Comparison of ENCODE assay signal across 8 cellular contexts in the genomic region with DNA sequence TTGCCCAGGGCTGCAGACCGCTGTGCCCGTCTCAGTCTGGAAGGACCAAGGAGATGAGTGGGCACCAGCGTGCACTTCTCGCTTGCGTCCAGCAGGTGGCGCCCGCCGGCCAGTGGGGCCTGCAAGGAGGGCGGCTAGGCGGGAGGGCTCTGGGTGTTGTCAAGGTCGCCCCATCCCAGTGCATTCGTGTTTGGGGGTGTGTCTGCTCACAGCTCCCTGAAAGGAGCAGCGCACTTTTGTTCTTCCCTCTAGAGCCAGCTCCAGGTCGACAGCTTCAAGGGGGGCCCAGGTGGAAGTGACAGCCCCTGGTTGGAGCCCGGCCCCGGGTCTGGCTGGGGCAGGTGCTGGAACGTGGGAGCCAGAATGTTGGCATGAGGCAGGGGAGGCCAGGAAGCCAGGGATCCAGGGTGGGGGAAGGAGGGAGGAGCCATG. TPM values are rescaled to one million over a fixed set of nuclear protein-coding genes. Genes with fewer than 3 reads are reported as not detected.
DNase-seq lines count a peak whose midpoint lies in the region; ATAC-seq and TF ChIP-seq lines count a peak whose summit lies in the region.

No MANE protein-coding gene starts in this region.

- no TSS peak for BruUV-seq in A673 (replicated peaks; lab: Mats Ljungman, UMichigan)

- H3K27ac ChIP-seq in A673 (ENCODE audit: low read depth, low read length, poor library complexity, severe bottlenecking) = no peak overlapping the region
- H3K27ac ChIP-seq in liver (ENCODE audit: low read depth in 1 of 2, low read length in 2 of 2) = peak overlapping the region; percentile 58 to 69

- POLR2A ChIA-PET in A673 (lab: Charles Lee; ENCODE audit: low non-redundant PET) = no interaction called here
- POLR2A ChIA-PET in activated CD4-positive, alpha-beta T cell treated with anti-CD3 and anti-CD28 coated beads for 36 hours (lab: Charles Lee) = no interaction called here

- H3K4me3 ChIP-seq in A673 (ENCODE audit: low read depth, low read length, poor library complexity, severe bottlenecking) (no peak overlapping the region), liver (ENCODE audit: low read depth in 1 of 3, low read length in 3 of 3) (no peak overlapping the region)

- H3K36me3 Mint-ChIP-seq in activated CD4-positive, alpha-beta T cell treated with anti-CD3 and anti-CD28 coated beads for 36 hours (ENCODE audit: low read depth) = no peaks in the 10 kb centered on the region

- H3K4me1 Mint-ChIP-seq in activated CD4-positive, alpha-beta T cell treated with anti-CD3 and anti-CD28 coated beads for 36 hours = no peaks in the 10 kb centered on the region

- H3K9me3 ChIP-seq in A673 (ENCODE audit: low read depth, low read length, poor library complexity, severe bottlenecking) (no peaks in the 10 kb centered on the region), liver (ENCODE audit: control insufficient read depth in 4 of 4, low read length in 3 of 4) (no peaks in the 10 kb centered on the region)

- no peaks in the 10 kb centered on the region for H3K36me3 ChIP-seq in A673 (ENCODE audit: insufficient read depth, low read length, poor library complexity, severe bottlenecking)
- H3K36me3 ChIP-seq in liver (ENCODE audit: control insufficient read depth in 4 of 4, insufficient read depth in 3 of 4, low read depth in 1 of 4, low read length in 3 of 4) = no peaks in the 10 kb centered on the region

- peak; percentile 96 to 97 for TF ChIP-seq RAD21 in liver (IDR thresholded peaks at IDR 0.05)

- 4% methylated on average over 17 of the region's 17 CpGs for WGBS in liver

- H3K4me3 Mint-ChIP-seq in activated CD4-positive, alpha-beta T cell treated with anti-CD3 and anti-CD28 coated beads for 36 hours = no peak overlapping the region

- CTCF ChIA-PET in A673 (lab: Charles Lee) = interaction anchor here (0.6 kb wide), 1 partner anchor 154 kb away, joined by 5 read pairs; no protein-coding TSS in a partner anchor
- CTCF ChIA-PET in activated CD4-positive, alpha-beta T cell treated with anti-CD3 and anti-CD28 coated beads for 36 hours (lab: Charles Lee) = interaction anchor here (0.6 to 1.3 kb wide), 6 partner anchors 10 to 329 kb away, joined by 3 to 5 read pairs (median 4); no protein-coding TSS in a partner anchor

- H3K9me3 Mint-ChIP-seq in activated CD4-positive, alpha-beta T cell treated with anti-CD3 and anti-CD28 coated beads for 36 hours (ENCODE audit: low read depth) = no peaks in the 10 kb centered on the region

- TF ChIP-seq CTCF in A673 (conservative IDR thresholded peaks at IDR 0.05; ENCODE audit: low read depth, low read length) = peak; percentile 95
- TF ChIP-seq CTCF in liver (IDR thresholded peaks at IDR 0.05; ENCODE audit: low read depth, low read length, missing input control) = peak; percentile 95

- H3K27ac Mint-ChIP-seq in activated CD4-positive, alpha-beta T cell treated with anti-CD3 and anti-CD28 coated beads for 36 hours = no peak overlapping the region

- peaks cover 21% of the 10 kb centered on the region for H3K27me3 ChIP-seq in A673 (replicated peaks; ENCODE audit: insufficient read depth, low read depth, low read length, poor library complexity)
- H3K27me3 ChIP-seq in liver (ENCODE audit: control insufficient read depth in 4 of 4, insufficient read depth in 4 of 4, low read length in 3 of 4) = no peaks in the 10 kb centered on the region

- H3K9ac ChIP-seq in liver (ENCODE audit: low read depth in 1 of 2, low read length in 2 of 2) = peak overlapping the region in 1 of 2 donors; percentile 42

- DNase-seq in A673 (ENCODE audit: low spot score) (peak; percentile 77), GM19240 (ENCODE audit: insufficient read length, low spot score) (peak; percentile 72), NCI-H446 treated with DMSO at 0.1 percent for 48 hours (lab: John Stamatoyannopoulos, UW) (peak; percentile 16), cerebellum (ENCODE audit: low spot score) (peak; percentile 72)
- peak; percentile 86 for DNase-seq in activated CD4-positive, alpha-beta T cell treated with anti-CD3 and anti-CD28 coated beads for 36 hours
- peak; percentile 50 to 71 (median 53) for DNase-seq in stimulated activated CD4-positive, alpha-beta T cell treated with anti-CD3 and anti-CD28 coated beads, TNF-alpha, amount 100 ng/mL, for 24 hours (ENCODE audit: low read depth in 3 of 3)

- intact Hi-C loops in A673 (cut with micrococcal nuclease; ENCODE audit: unreplicated experiment) = loop anchor here (5.0 kb wide), 3 partner anchors 354 to 499 kb away; no protein-coding TSS in a partner anchor
- intact Hi-C loops in activated CD4-positive, alpha-beta T cell treated with anti-CD3 and anti-CD28 coated beads for 36 hours (cut with DNase I, micrococcal nuclease) = loop anchor here in 1 of 2 experiments (1.0 to 5.0 kb wide), 4 partner anchors 93 to 1238 kb away; no protein-coding TSS in a partner anchor

- ATAC-seq in activated CD4-positive, alpha-beta T cell treated with anti-CD3 and anti-CD28 coated beads for 36 hours = peak; percentile 60
- no peak for ATAC-seq in HG02610 (IDR thresholded peaks at IDR 0.05; ENCODE audit: unreplicated experiment)

- H3K27me3 Mint-ChIP-seq in activated CD4-positive, alpha-beta T cell treated with anti-CD3 and anti-CD28 coated beads for 36 hours = peaks cover 12% of the 10 kb centered on the region

- H3K4me1 ChIP-seq in A673 (ENCODE audit: insufficient read depth, low read length, poor library complexity, severe bottlenecking) (no peaks in the 10 kb centered on the region), liver (ENCODE audit: control insufficient read depth in 4 of 4, insufficient read depth in 4 of 4, low read length in 3 of 4) (peaks cover 6 to 32% (median 22%) of the 10 kb centered on the region in 4 donors)

TF ChIP-seq in liver, 16 proteins besides CTCF, POLR2A, EP300 and RAD21:
- TF ChIP-seq FOXA1 (IDR thresholded peaks at IDR 0.05) (no peak), HNF4A (conservative IDR thresholded peaks at IDR 0.05) (peak in 1 of 2 donors; percentile 19)

RNA-seq across cellular contexts. Expression of a gene that starts 23.4 kb away (rescaled TPM):
- total RNA-seq in A673 (2021) = not detected in 2 replicates
- total RNA-seq in activated CD4-positive, alpha-beta T cell treated with anti-CD3 and anti-CD28 coated beads for 36 hours = not detected
- total RNA-seq in cerebellum = 7.7 TPM
- 1 to 10 TPM in 1 of 2 donors, under 1 TPM in 1; 0.89 to 3.3 TPM for total RNA-seq in liver
- polyA plus RNA-seq in liver = 1 to 10 TPM; 4.9 to 6.5 TPM

RNA-seq across cellular contexts. Expression of a gene that starts 45.3 kb away (rescaled TPM):
- 0.24 and 0.42 TPM in 2 replicates for total RNA-seq in A673 (2021)
- total RNA-seq in activated CD4-positive, alpha-beta T cell treated with anti-CD3 and anti-CD28 coated beads for 36 hours = not detected
- 1.7 TPM for total RNA-seq in cerebellum
- total RNA-seq in liver = under 1 TPM in 1 of 2 donors, not detected in 1; 0.08 TPM
- polyA plus RNA-seq in liver = under 1 TPM; 0.07 to 0.46 TPM

Comparison
In these comparisons a context has a peak if more than half of its experiments do, and no peak if none do; other contexts are left out.
1. DNase-seq: peak in every context shown above with its lines; median percentile 86 in activated CD4-positive, alpha-beta T cell treated with anti-CD3 and anti-CD28 coated beads for 36 hours; 77 in A673; 72 in GM19240; 72 in cerebellum; 53 in stimulated activated CD4-positive, alpha-beta T cell treated with anti-CD3 and anti-CD28 coated beads, TNF-alpha, amount 100 ng/mL, for 24 hours; 16 in NCI-H446 treated with DMSO at 0.1 percent for 48 hours.